In genomic region chr19:45451181-45451849, GRCh38 we compare ENCODE assay signal across 8 cellular contexts. TPM values are rescaled to one million over a fixed set of nuclear protein-coding genes. Genes with fewer than 3 reads are reported as not detected.
DNase-seq lines count a peak whose midpoint lies in the region; ATAC-seq and TF ChIP-seq lines count a peak whose summit lies in the region.

No MANE protein-coding gene starts in this region.

- TF ChIP-seq CTCF in tibial artery (IDR thresholded peaks at IDR 0.05), result no peak

- WGBS in mesendoderm (ENCODE audit: extremely low coverage, insufficient coverage, low lambda C conversion rate), result no CpG with 5 or more reads among the region's 21 CpGs

- H3K27me3 Mint-ChIP-seq in CD4-positive, CD25-positive, alpha-beta regulatory T cell, result peaks cover 21% of the 10 kb centered on the region

- H2BK5ac ChIP-seq in mesendoderm (ENCODE audit: low read length), result no peak overlapping the region

- in situ Hi-C loops in HAP-1 (cut with MboI; ENCODE audit: low sequenced_read_pairs), result no loop called here

- no peak overlapping the region for H2BK120ac ChIP-seq in mesendoderm (ENCODE audit: low read depth, low read length)

- ATAC-seq in CD4-positive, CD25-positive, alpha-beta regulatory T cell (ENCODE audit: low read depth in 2 of 2), result peak; percentile 54 to 55

- H2AK5ac ChIP-seq in mesendoderm (ENCODE audit: low read length), result no peak overlapping the region

- H3K4me1 Mint-ChIP-seq in CD4-positive, CD25-positive, alpha-beta regulatory T cell, result peaks cover 11 to 58% (median 44%) of the 10 kb centered on the region in 4 donors

- H4K5ac ChIP-seq in mesendoderm (ENCODE audit: low read length), result no peak overlapping the region

- no peak overlapping the region for H3K18ac ChIP-seq in mesendoderm (ENCODE audit: low read length)

- no peaks in the 10 kb centered on the region for H3K27me3 ChIP-seq in CD4-positive, CD25-positive, alpha-beta regulatory T cell (ENCODE audit: control insufficient read depth, insufficient read depth, low read length)
- no peaks in the 10 kb centered on the region for H3K27me3 ChIP-seq in HAP-1 (ENCODE audit: low read depth)
- no peaks in the 10 kb centered on the region for H3K27me3 ChIP-seq in duodenal mucosa (ENCODE audit: control insufficient read depth in 1 of 2, insufficient read depth in 2 of 2, low read length in 2 of 2)
- no peaks in the 10 kb centered on the region for H3K27me3 ChIP-seq in mesendoderm (ENCODE audit: insufficient read depth, low read length, poor library complexity)
- H3K27me3 ChIP-seq in tibial artery, result no peaks in the 10 kb centered on the region

- H3K27ac ChIP-seq in CD4-positive, CD25-positive, alpha-beta regulatory T cell (ENCODE audit: insufficient read depth, low read length, poor library complexity, severe bottlenecking), result peak overlapping the region; percentile 99
- H3K27ac ChIP-seq in duodenal mucosa (ENCODE audit: low read depth, low read length) (peak overlapping the region; percentile 73), mesendoderm (ENCODE audit: low read depth, low read length) (no peak overlapping the region), tibial artery (peak overlapping the region; percentile 81 to 90)

- peak overlapping the region; percentile 96 to 100 (median 100) for H3K27ac Mint-ChIP-seq in CD4-positive, CD25-positive, alpha-beta regulatory T cell

- peaks cover 37% of the 10 kb centered on the region for H3K4me1 ChIP-seq in CD4-positive, CD25-positive, alpha-beta regulatory T cell (ENCODE audit: control insufficient read depth, insufficient read depth, low read length, poor library complexity, severe bottlenecking)
- peaks cover 16% of the 10 kb centered on the region for H3K4me1 ChIP-seq in HAP-1
- H3K4me1 ChIP-seq in duodenal mucosa (ENCODE audit: control insufficient read depth in 1 of 2, insufficient read depth in 2 of 2, low read length in 2 of 2), result peaks cover 38 to 49% of the 10 kb centered on the region in 2 donors
- no peaks in the 10 kb centered on the region for H3K4me1 ChIP-seq in mesendoderm (ENCODE audit: control insufficient read depth, low read depth, low read length)
- peaks cover 0 to 47% (median 41%) of the 10 kb centered on the region in 4 donors for H3K4me1 ChIP-seq in tibial artery

- H3K4me3 Mint-ChIP-seq in CD4-positive, CD25-positive, alpha-beta regulatory T cell, result peak overlapping the region; percentile 90 to 98 (median 92)

- H3K4me2 ChIP-seq in mesendoderm (ENCODE audit: low read length), result peak overlapping the region; percentile 85

- no peaks in the 10 kb centered on the region for H3K79me2 ChIP-seq in mesendoderm (ENCODE audit: control insufficient read depth, insufficient read depth, low read length)

- peak overlapping the region; percentile 80 for H3K56ac ChIP-seq in mesendoderm (ENCODE audit: low read length)

- intact Hi-C loops in tibial artery (cut with DNase I; ENCODE audit: low total_unique reads), result no loop called here

- H2BK15ac ChIP-seq in mesendoderm (replicated peaks; ENCODE audit: low read depth), result no peak overlapping the region

- H3K4ac ChIP-seq in mesendoderm (ENCODE audit: low read depth, low read length), result no peak overlapping the region

- H3K9me3 Mint-ChIP-seq in CD4-positive, CD25-positive, alpha-beta regulatory T cell, result peaks cover 0 to 6% (median 0%) of the 10 kb centered on the region in 7 donors

- H3K4me3 ChIP-seq in CD4-positive, CD25-positive, alpha-beta regulatory T cell (ENCODE audit: low read depth, low read length), result peak overlapping the region; percentile 72
- peak overlapping the region; percentile 54 for H3K4me3 ChIP-seq in HAP-1
- H3K4me3 ChIP-seq in duodenal mucosa (ENCODE audit: low read depth in 1 of 2, low read length in 2 of 2), result peak overlapping the region; percentile 69 to 79
- no peak overlapping the region for H3K4me3 ChIP-seq in mesendoderm (ENCODE audit: low read length)
- H3K4me3 ChIP-seq in tibial artery, result peak overlapping the region; percentile 46 to 58

- peak overlapping the region; percentile 64 to 88 for H3K9ac ChIP-seq in duodenal mucosa (ENCODE audit: low read depth in 1 of 2, low read length in 2 of 2)
- peak overlapping the region; percentile 53 for H3K9ac ChIP-seq in mesendoderm (ENCODE audit: low read length)

- H4K8ac ChIP-seq in mesendoderm (ENCODE audit: low read depth, low read length), result no peak overlapping the region

- no peaks in the 10 kb centered on the region for H3K9me3 ChIP-seq in CD4-positive, CD25-positive, alpha-beta regulatory T cell (ENCODE audit: control insufficient read depth in 2 of 2, low read length in 2 of 2)
- H3K9me3 ChIP-seq in HAP-1 (no peaks in the 10 kb centered on the region), duodenal mucosa (ENCODE audit: control insufficient read depth in 1 of 2, low read length in 2 of 2) (no peaks in the 10 kb centered on the region), tibial artery (no peaks in the 10 kb centered on the region)

- H3K36me3 Mint-ChIP-seq in CD4-positive, CD25-positive, alpha-beta regulatory T cell, result peaks cover 4% of the 10 kb centered on the region

- no peak overlapping the region for H3K23ac ChIP-seq in mesendoderm (ENCODE audit: low read length)

- H3K79me1 ChIP-seq in mesendoderm (ENCODE audit: low read length), result no peaks in the 10 kb centered on the region

- no peaks in the 10 kb centered on the region for H3K36me3 ChIP-seq in CD4-positive, CD25-positive, alpha-beta regulatory T cell (ENCODE audit: control insufficient read depth, insufficient read depth, low read length)
- H3K36me3 ChIP-seq in HAP-1 (replicated peaks) (no peaks in the 10 kb centered on the region), duodenal mucosa (ENCODE audit: control insufficient read depth in 1 of 2, insufficient read depth in 2 of 2, low read length in 2 of 2) (no peaks in the 10 kb centered on the region), mesendoderm (ENCODE audit: control insufficient read depth, insufficient read depth, low read length) (no peaks in the 10 kb centered on the region), tibial artery (no peaks in the 10 kb centered on the region)

- DNase-seq in CD4-positive, CD25-positive, alpha-beta regulatory T cell, result peak; percentile 61 to 81 (median 74)
- DNase-seq in HAP-1 (ENCODE audit: low spot score in 2 of 2) (no peak), T-helper 2 cell (peak in 3 of 5 experiments; percentile 43 to 94 (median 84)), mesendoderm (peak; percentile 59), tibial artery (peak; percentile 61 to 76), NCI-H345 (lab: John Stamatoyannopoulos, UW) (no peak), NCI-H510A (lab: John Stamatoyannopoulos, UW) (no peak)

RNA-seq across cellular contexts. Expression of gene FOSB, which starts 16.5 kb away (rescaled TPM):
- 731 TPM for total RNA-seq in CD4-positive, CD25-positive, alpha-beta regulatory T cell
- 10 to 100 TPM in 2 of 4 donors, 1 to 10 TPM in 2; 5.2 to 12.7 (median 9.6) TPM for polyA plus RNA-seq in CD4-positive, CD25-positive, alpha-beta regulatory T cell
- polyA plus RNA-seq in mesendoderm (2013, experiment 1 of 2), result 0.29 TPM
- polyA plus RNA-seq in mesendoderm (2013, experiment 2 of 2), result 0.34 TPM

RNA-seq across cellular contexts. Expression of gene ERCC1, which starts 27.6 kb away (rescaled TPM):
- total RNA-seq in CD4-positive, CD25-positive, alpha-beta regulatory T cell, result 30.5 TPM
- 10 to 100 TPM; 25.9 to 28.7 (median 26.3) TPM for polyA plus RNA-seq in CD4-positive, CD25-positive, alpha-beta regulatory T cell
- 41.5 TPM for polyA plus RNA-seq in mesendoderm (2013, experiment 1 of 2)
- polyA plus RNA-seq in mesendoderm (2013, experiment 2 of 2), result 39.9 TPM

RNA-seq across cellular contexts. Expression of gene POLR1G, which starts 44.9 kb away (rescaled TPM):
- total RNA-seq in CD4-positive, CD25-positive, alpha-beta regulatory T cell, result 2.1 TPM
- polyA plus RNA-seq in CD4-positive, CD25-positive, alpha-beta regulatory T cell, result 1 to 10 TPM; 1.6 to 3.6 (median 2.4) TPM
- 53.1 TPM for polyA plus RNA-seq in mesendoderm (2013, experiment 1 of 2)
- polyA plus RNA-seq in mesendoderm (2013, experiment 2 of 2), result 52.0 TPM

RNA-seq across cellular contexts. Expression of gene RTN2, which starts 45.5 kb away (rescaled TPM):
- total RNA-seq in CD4-positive, CD25-positive, alpha-beta regulatory T cell, result 1.5 TPM
- polyA plus RNA-seq in CD4-positive, CD25-positive, alpha-beta regulatory T cell, result under 1 TPM; 0.09 to 0.88 (median 0.28) TPM
- 17.1 TPM for polyA plus RNA-seq in mesendoderm (2013, experiment 1 of 2)
- 17.0 TPM for polyA plus RNA-seq in mesendoderm (2013, experiment 2 of 2)

RNA-seq across cellular contexts. Expression of gene PPP1R13L, which starts 46.4 kb away (rescaled TPM):
- 7.4 TPM for total RNA-seq in CD4-positive, CD25-positive, alpha-beta regulatory T cell
- polyA plus RNA-seq in CD4-positive, CD25-positive, alpha-beta regulatory T cell, result under 1 TPM; 0.17 to 0.94 (median 0.57) TPM
- 40.0 TPM for polyA plus RNA-seq in mesendoderm (2013, experiment 1 of 2)
- polyA plus RNA-seq in mesendoderm (2013, experiment 2 of 2), result 39.1 TPM

Comparison
In these comparisons a context has a peak if more than half of its experiments do, and no peak if none do; other contexts are left out.
1. DNase-seq: peak in CD4-positive, CD25-positive, alpha-beta regulatory T cell (3 of 3), T-helper 2 cell (3 of 5), mesendoderm (single experiment) and tibial artery (2 of 2); none in HAP-1 (0 of 2), NCI-H345 (single experiment) and NCI-H510A (single experiment).